In genomic region chr1:90959352-90960206, GRCh38 we compare ENCODE assay signal across 1 cellular context.
TF ChIP-seq lines count a peak whose summit lies in the region.

No MANE protein-coding gene starts in this region.

TF ChIP-seq in GM12878, 131 proteins besides CTCF, POLR2A, EP300 and RAD21 (continued from another document):
- no peak for TF ChIP-seq PRDM15 (CRISPR knock-in tag; IDR thresholded peaks at IDR 0.05)
- TF ChIP-seq ZBTB40 (IDR thresholded peaks at IDR 0.05; ENCODE audit: borderline replicate concordance) = no peak
- peak; percentile 20; the same call in 1 of the 2 replicates for TF ChIP-seq RUNX3 (IDR thresholded peaks at IDR 0.05; ENCODE audit: low read length)
TF ChIP-seq in GM12878: peak in this region for 2.
